ENCODE assay signal across 19 cellular contexts in genomic region chr2:43520919-43521318, GRCh38.
DNase-seq lines count a peak whose midpoint lies in the region; ATAC-seq and TF ChIP-seq lines count a peak whose summit lies in the region.
"Had no signal": no experiment of that assay in that cellular context is flagged by ENCODE, and none has a peak within 500 bp of the region (broad histone marks: within the 10 kb centered on the region; RNA-seq: fewer than 3 reads in every experiment).

No MANE protein-coding gene starts in this region.

- intact Hi-C loops in ascending aorta (cut with DNase I) (no loop called here), spleen (cut with DNase I; ENCODE audit: low total_unique reads) (no loop called here)
- intact Hi-C loops in activated T-helper 1 cell treated with anti-CD3 and anti-CD28 coated beads, Interleukin-12 subunit alpha, Interleukin-12 subunit beta, Interleukin-2, Interleukin-4 antibody, amounts not matched to agents 30 ng/mL and 10 ng/mL and 1 ng/mL, durations not matched to agents 14 hours and 24 hours and 36 hours (cut with micrococcal nuclease): no loop called here

- no peak overlapping the region for H3K4me3 Mint-ChIP-seq in activated T-helper 1 cell treated with anti-CD3 and anti-CD28 coated beads, Interleukin-12 subunit alpha, Interleukin-12 subunit beta, Interleukin-2, Interleukin-4 antibody, amounts not matched to agents 30 ng/mL and 10 ng/mL and 1 ng/mL, durations not matched to agents 14 hours and 24 hours and 36 hours
- H3K4me3 Mint-ChIP-seq: CD8-positive, alpha-beta memory T cell had no signal

- H3K4me3 ChIP-seq in ascending aorta (no peak overlapping the region), esophagus (ENCODE audit: low read depth in 1 of 2, low read length in 2 of 2) (no peak overlapping the region), skin epidermis (no peak overlapping the region), urinary bladder (ENCODE audit: low read depth, low read length) (no peak overlapping the region), spleen (no peak overlapping the region)
- H3K4me3 ChIP-seq: Peyer's patch, SK-N-MC had no signal

- peaks cover 16% of the 10 kb centered on the region for H3K9me3 Mint-ChIP-seq in activated T-helper 1 cell treated with anti-CD3 and anti-CD28 coated beads, Interleukin-12 subunit alpha, Interleukin-12 subunit beta, Interleukin-2, Interleukin-4 antibody, amounts not matched to agents 30 ng/mL and 10 ng/mL and 1 ng/mL, durations not matched to agents 14 hours and 24 hours and 36 hours

- H3K27ac ChIP-seq in ascending aorta (peak overlapping the region; percentile 86 to 87), esophagus (ENCODE audit: low read depth in 2 of 2, low read length in 1 of 2) (peak overlapping the region; percentile 18 to 44), skin epidermis (peak overlapping the region in 18 of 21 experiments; percentile 15 to 83 (median 63)), urinary bladder (ENCODE audit: low read depth) (peak overlapping the region; percentile 67), spleen (no peak overlapping the region)
- H3K27ac ChIP-seq: SK-N-MC had no signal

- H3K27me3 Mint-ChIP-seq in activated T-helper 1 cell treated with anti-CD3 and anti-CD28 coated beads, Interleukin-12 subunit alpha, Interleukin-12 subunit beta, Interleukin-2, Interleukin-4 antibody, amounts not matched to agents 30 ng/mL and 10 ng/mL and 1 ng/mL, durations not matched to agents 14 hours and 24 hours and 36 hours (ENCODE audit: insufficient read depth): no peaks in the 10 kb centered on the region
- H3K27me3 Mint-ChIP-seq: CD8-positive, alpha-beta memory T cell had no signal

- no peak for ATAC-seq in HG02884 (IDR thresholded peaks at IDR 0.05; ENCODE audit: unreplicated experiment)

- TF ChIP-seq CTCF in ascending aorta (IDR thresholded peaks at IDR 0.05): no peak
- TF ChIP-seq CTCF in spleen (IDR thresholded peaks at IDR 0.05 in 8 of 11, conservative IDR thresholded peaks at IDR 0.05 in 3 of 11): no peak

- DNase-seq in ascending aorta (ENCODE audit: low spot score in 2 of 2) (no peak), spleen (no peak), DMS 273 treated with DMSO at 0.1 percent for 48 hours (lab: John Stamatoyannopoulos, UW) (no peak)
- DNase-seq in activated T-helper 1 cell treated with anti-CD3 and anti-CD28 coated beads, Interleukin-12 subunit alpha, Interleukin-12 subunit beta, Interleukin-2, Interleukin-4 antibody, amounts not matched to agents 30 ng/mL and 10 ng/mL and 1 ng/mL, durations not matched to agents 14 hours and 24 hours and 36 hours (ENCODE audit: low spot score): no peak
- DNase-seq: ACHN; C1 segment of cervical spinal cord; CD8-positive, alpha-beta memory T cell; H7; NCI-H1105 treated with DMSO at 0.1 percent for 48 hours; NCI-H1694; NCI-H2081 treated with DMSO at 0.1 percent for 48 hours; NCI-H748 treated with DMSO at 0.1 percent for 48 hours; NK-92 treated with Interleukin-12 subunit alpha and Interleukin-12 subunit beta, amount 100 ng/mL, for 24 hours; Peyer's patch had no signal

- TF ChIP-seq POLR2A in spleen (IDR thresholded peaks at IDR 0.05): no peak

- H3K4me1 ChIP-seq in ascending aorta: peaks cover 10 to 64% of the 10 kb centered on the region in 2 donors
- no peaks in the 10 kb centered on the region for H3K4me1 ChIP-seq in esophagus (ENCODE audit: control insufficient read depth in 2 of 2, insufficient read depth in 2 of 2, low read length in 1 of 2)
- H3K4me1 ChIP-seq in urinary bladder (ENCODE audit: insufficient read depth): no peaks in the 10 kb centered on the region
- H3K4me1 ChIP-seq in spleen: peaks cover 13 to 46% (median 30%) of the 10 kb centered on the region in 6 donors

- H3K36me3 ChIP-seq in ascending aorta: no peaks in the 10 kb centered on the region
- H3K36me3 ChIP-seq in esophagus (ENCODE audit: control insufficient read depth in 2 of 2, insufficient read depth in 2 of 2, low read length in 1 of 2): no peaks in the 10 kb centered on the region
- H3K36me3 ChIP-seq in urinary bladder (ENCODE audit: insufficient read depth): no peaks in the 10 kb centered on the region
- peaks cover 0 to 14% (median 0%) of the 10 kb centered on the region in 6 donors for H3K36me3 ChIP-seq in spleen
- H3K36me3 ChIP-seq: Peyer's patch had no signal

- WGBS in esophagus, 2 donors: 94 to 99% methylated on average over 2 of the region's 2 CpGs
- 97% methylated on average over 2 of the region's 2 CpGs for WGBS in urinary bladder
- WGBS in spleen, 5 donors: 90 to 100% (median 98%) methylated on average over 2 of the region's 2 CpGs

- no peak overlapping the region for H3K27ac Mint-ChIP-seq in activated T-helper 1 cell treated with anti-CD3 and anti-CD28 coated beads, Interleukin-12 subunit alpha, Interleukin-12 subunit beta, Interleukin-2, Interleukin-4 antibody, amounts not matched to agents 30 ng/mL and 10 ng/mL and 1 ng/mL, durations not matched to agents 14 hours and 24 hours and 36 hours

- no peaks in the 10 kb centered on the region for H3K9me3 ChIP-seq in ascending aorta
- H3K9me3 ChIP-seq in esophagus (ENCODE audit: control insufficient read depth in 2 of 2, insufficient read depth in 1 of 2, low read depth in 1 of 2, low read length in 1 of 2): peaks cover 0 to 3% of the 10 kb centered on the region in 2 donors
- H3K9me3 ChIP-seq in spleen: peaks cover 0 to 8% (median 2%) of the 10 kb centered on the region in 8 donors
- H3K9me3 ChIP-seq: Peyer's patch had no signal

- peaks cover 25% of the 10 kb centered on the region for H3K36me3 Mint-ChIP-seq in activated T-helper 1 cell treated with anti-CD3 and anti-CD28 coated beads, Interleukin-12 subunit alpha, Interleukin-12 subunit beta, Interleukin-2, Interleukin-4 antibody, amounts not matched to agents 30 ng/mL and 10 ng/mL and 1 ng/mL, durations not matched to agents 14 hours and 24 hours and 36 hours (ENCODE audit: low read depth)

- H3K4me1 Mint-ChIP-seq in activated T-helper 1 cell treated with anti-CD3 and anti-CD28 coated beads, Interleukin-12 subunit alpha, Interleukin-12 subunit beta, Interleukin-2, Interleukin-4 antibody, amounts not matched to agents 30 ng/mL and 10 ng/mL and 1 ng/mL, durations not matched to agents 14 hours and 24 hours and 36 hours (ENCODE audit: low read depth): peaks cover 33% of the 10 kb centered on the region

- H3K27me3 ChIP-seq in ascending aorta (no peaks in the 10 kb centered on the region), esophagus (ENCODE audit: control insufficient read depth in 1 of 2, insufficient read depth in 2 of 2, low read length in 2 of 2) (no peaks in the 10 kb centered on the region), spleen (replicated peaks in 1 of 7) (no peaks in the 10 kb centered on the region)
- H3K27me3 ChIP-seq: Peyer's patch had no signal

Comparison
In these comparisons a context has a peak if more than half of its experiments do, and no peak if none do; other contexts are left out.
1. H3K27ac ChIP-seq: peak in ascending aorta (2 of 2), esophagus (2 of 2), skin epidermis (18 of 21) and urinary bladder (single experiment); none in spleen (0 of 8).